21 cellular contexts compared by ENCODE assay signal in genomic region chr1:208787219-208787618, GRCh38.
"Had no signal": no experiment of that assay in that cellular context is flagged by ENCODE, and none has a peak within 500 bp of the region (broad histone marks: within the 10 kb centered on the region; RNA-seq: fewer than 3 reads in every experiment).

No MANE protein-coding gene starts in this region.

- H3K9me3 Mint-ChIP-seq: activated CD4-positive, alpha-beta T cell treated with anti-CD3 and anti-CD28 coated beads, Interleukin-2, amount 10 ng/mL, durations not matched to agents 7 days and 5 days; activated CD8-positive, alpha-beta T cell treated with anti-CD3 and anti-CD28 coated beads for 36 hours; activated naive CD4-positive, alpha-beta T cell treated with anti-CD3 and anti-CD28 coated beads, Interleukin-2, amount 10 ng/mL, durations not matched to agents 7 days and 5 days; neural progenitor cell; stimulated activated naive CD8-positive, alpha-beta T cell treated with anti-CD3 and anti-CD28 coated beads, Interleukin-15, Interleukin-2, amounts not matched to agents 100 ng/mL and 50 ng/mL, for 24 hours had no signal

- H2AFZ ChIP-seq: neural progenitor cell had no signal

- H3K4me3 Mint-ChIP-seq: activated CD4-positive, alpha-beta T cell treated with anti-CD3 and anti-CD28 coated beads, Interleukin-2, amount 10 ng/mL, durations not matched to agents 7 days and 5 days; activated CD8-positive, alpha-beta memory T cell treated with anti-CD3 and anti-CD28 coated beads, Interleukin-2, amount 10 ng/mL, durations not matched to agents 7 days and 5 days; activated CD8-positive, alpha-beta T cell treated with anti-CD3 and anti-CD28 coated beads for 36 hours; activated naive CD4-positive, alpha-beta T cell treated with anti-CD3 and anti-CD28 coated beads, Interleukin-2, amount 10 ng/mL, durations not matched to agents 7 days and 5 days; immature natural killer cell; neural progenitor cell; stimulated activated naive CD8-positive, alpha-beta T cell treated with anti-CD3 and anti-CD28 coated beads, Interleukin-15, Interleukin-2, amounts not matched to agents 100 ng/mL and 50 ng/mL, for 24 hours had no signal

- H3K4me1 ChIP-seq: left lung, right atrium auricular region, tibial artery had no signal

- H3K4me3 ChIP-seq: left lung, neural progenitor cell, right atrium auricular region, tibial artery had no signal

- H3K36me3 Mint-ChIP-seq: activated CD8-positive, alpha-beta memory T cell treated with anti-CD3 and anti-CD28 coated beads, Interleukin-2, amount 10 ng/mL, durations not matched to agents 7 days and 5 days; activated naive CD4-positive, alpha-beta T cell treated with anti-CD3 and anti-CD28 coated beads, Interleukin-2, amount 10 ng/mL, durations not matched to agents 7 days and 5 days; neural progenitor cell had no signal

- H3K9me3 ChIP-seq: left lung, right atrium auricular region, tibial artery had no signal

- H3K9ac ChIP-seq: neural progenitor cell had no signal

- H3K36me3 ChIP-seq: left lung, neural progenitor cell, right atrium auricular region, tibial artery, WERI-Rb-1 had no signal

- DNase-seq: activated CD4-positive, alpha-beta T cell treated with anti-CD3 and anti-CD28 coated beads, Interleukin-2, amount 10 ng/mL, durations not matched to agents 7 days and 5 days; activated CD4-positive, CD25-positive, alpha-beta regulatory T cell treated with anti-CD3 and anti-CD28 coated beads, Interleukin-2, amount 50 U/mL, for 72 hours; activated CD8-positive, alpha-beta memory T cell treated with anti-CD3 and anti-CD28 coated beads, Interleukin-2, amount 10 ng/mL, durations not matched to agents 7 days and 5 days; activated CD8-positive, alpha-beta T cell treated with anti-CD3 and anti-CD28 coated beads for 36 hours; activated effector memory CD4-positive, alpha-beta T cell treated with anti-CD3 and anti-CD28 coated beads, Interleukin-2, amount 50 U/mL, for 16 hours; activated naive CD4-positive, alpha-beta T cell treated with anti-CD3 and anti-CD28 coated beads, Interleukin-2, amount 10 ng/mL, durations not matched to agents 7 days and 5 days; activated T-cell treated with anti-CD3 and anti-CD28 coated beads for 4 hours; amygdala; foreskin fibroblast; immature natural killer cell; left lung; midbrain; stimulated activated CD4-positive, alpha-beta T cell treated with anti-CD3 and anti-CD28 coated beads, Interleukin-4, amount 100 ng/mL, for 24 hours; T-helper 1 cell; tibial artery; WERI-Rb-1 had no signal

- H3K27ac ChIP-seq: epithelial cell of prostate, left lung, neural progenitor cell, right atrium auricular region, tibial artery, WERI-Rb-1 had no signal

- H3K27me3 Mint-ChIP-seq: activated CD4-positive, alpha-beta T cell treated with anti-CD3 and anti-CD28 coated beads, Interleukin-2, amount 10 ng/mL, durations not matched to agents 7 days and 5 days; activated CD8-positive, alpha-beta memory T cell treated with anti-CD3 and anti-CD28 coated beads, Interleukin-2, amount 10 ng/mL, durations not matched to agents 7 days and 5 days had no signal

- H3K27me3 ChIP-seq: left lung, neural progenitor cell, right atrium auricular region, tibial artery had no signal

- H3K4me2 ChIP-seq: neural progenitor cell had no signal

- H3K27ac Mint-ChIP-seq: activated CD4-positive, alpha-beta T cell treated with anti-CD3 and anti-CD28 coated beads, Interleukin-2, amount 10 ng/mL, durations not matched to agents 7 days and 5 days; activated CD8-positive, alpha-beta memory T cell treated with anti-CD3 and anti-CD28 coated beads, Interleukin-2, amount 10 ng/mL, durations not matched to agents 7 days and 5 days; activated CD8-positive, alpha-beta T cell treated with anti-CD3 and anti-CD28 coated beads for 36 hours; activated naive CD4-positive, alpha-beta T cell treated with anti-CD3 and anti-CD28 coated beads, Interleukin-2, amount 10 ng/mL, durations not matched to agents 7 days and 5 days; immature natural killer cell; progenitor cell of endocrine pancreas; stimulated activated naive CD8-positive, alpha-beta T cell treated with anti-CD3 and anti-CD28 coated beads, Interleukin-15, Interleukin-2, amounts not matched to agents 100 ng/mL and 50 ng/mL, for 24 hours had no signal

- H3K4me1 Mint-ChIP-seq: activated CD4-positive, alpha-beta T cell treated with anti-CD3 and anti-CD28 coated beads, Interleukin-2, amount 10 ng/mL, durations not matched to agents 7 days and 5 days; activated CD8-positive, alpha-beta memory T cell treated with anti-CD3 and anti-CD28 coated beads, Interleukin-2, amount 10 ng/mL, durations not matched to agents 7 days and 5 days; activated naive CD4-positive, alpha-beta T cell treated with anti-CD3 and anti-CD28 coated beads, Interleukin-2, amount 10 ng/mL, durations not matched to agents 7 days and 5 days; immature natural killer cell had no signal

- ATAC-seq: activated CD8-positive, alpha-beta memory T cell treated with anti-CD3 and anti-CD28 coated beads, Interleukin-2, amount 10 ng/mL, durations not matched to agents 7 days and 5 days; activated CD8-positive, alpha-beta T cell treated with anti-CD3 and anti-CD28 coated beads for 36 hours; left lung had no signal
